Comparison of ENCODE assay signal across 17 cellular contexts in the genomic region with DNA sequence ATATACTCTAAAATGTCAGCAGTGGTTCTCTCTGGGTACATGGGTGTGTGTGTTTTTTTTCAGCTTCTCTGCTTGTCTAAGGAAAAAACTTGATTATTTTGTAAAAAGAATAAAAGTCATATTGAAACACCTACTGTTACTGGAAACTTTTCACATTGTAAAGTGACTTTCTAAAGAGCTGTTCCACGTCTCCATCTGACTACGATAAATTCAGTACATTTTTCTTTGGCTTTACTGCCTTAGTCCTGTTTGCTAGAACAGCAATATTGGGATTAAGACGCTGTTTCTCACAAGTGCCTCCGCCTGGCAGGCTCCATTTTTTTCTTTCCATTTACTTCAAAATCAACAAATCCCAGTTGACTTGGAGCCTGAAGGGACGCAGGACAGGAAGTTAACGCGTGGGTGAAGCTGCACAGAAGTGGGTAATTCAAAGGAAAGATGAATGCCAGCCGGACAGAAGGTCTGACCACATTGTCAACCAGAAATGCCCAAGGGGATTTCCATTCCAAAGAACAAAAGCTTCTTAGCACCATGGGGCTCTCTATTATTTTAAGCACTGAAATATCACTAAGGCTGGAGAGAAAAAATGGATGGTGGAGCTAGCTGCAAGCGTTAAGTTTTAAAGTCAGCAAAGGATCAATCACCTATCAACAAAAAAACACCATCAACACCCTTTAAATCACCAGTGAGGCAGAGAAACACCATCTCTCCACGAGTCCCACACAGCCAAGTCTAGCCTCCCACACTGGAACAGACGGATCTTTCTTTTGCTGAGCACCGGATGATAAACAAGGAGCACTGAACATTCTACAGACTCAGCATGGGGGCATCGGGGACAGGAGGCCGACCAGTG. TPM values are rescaled to one million over a fixed set of nuclear protein-coding genes. Genes with fewer than 3 reads are reported as not detected.
DNase-seq lines count a peak whose midpoint lies in the region; ATAC-seq and TF ChIP-seq lines count a peak whose summit lies in the region.
"Had no signal": no experiment of that assay in that cellular context is flagged by ENCODE, and none has a peak within 500 bp of the region (broad histone marks: within the 10 kb centered on the region; RNA-seq: fewer than 3 reads in every experiment).

No MANE protein-coding gene starts in this region.

- TF ChIP-seq CTCF in osteoblast (IDR thresholded peaks at IDR 0.05; ENCODE audit: extremely low read depth, low read depth, low read length) (no peak), ovary (IDR thresholded peaks at IDR 0.05) (no peak), Calu3 (IDR thresholded peaks at IDR 0.05; ENCODE audit: unreplicated experiment) (no peak)

- no peak overlapping the region for H2AFZ ChIP-seq in osteoblast (ENCODE audit: low read length)

- intact Hi-C loops in ovary (cut with DNase I) (no loop called here), Calu3 (cut with micrococcal nuclease; ENCODE audit: unreplicated experiment) (no loop called here)

- H3K9me3 ChIP-seq in osteoblast (ENCODE audit: low read depth, low read length) = no peaks in the 10 kb centered on the region
- H3K9me3 ChIP-seq in ovary = no peaks in the 10 kb centered on the region
- H3K9me3 ChIP-seq: left lung, right atrium auricular region, uterus had no signal

- no TSS peak for BruUV-seq in Calu3 (replicated peaks; lab: Mats Ljungman, UMichigan)

- WGBS in ovary, 3 donors = 79 to 83% (median 82%) methylated on average over 14 of the region's 14 CpGs

- H3K27ac ChIP-seq in osteoblast (ENCODE audit: low read depth, low read length) (no peak overlapping the region), ovary (no peak overlapping the region)
- H3K27ac ChIP-seq: left lung, right atrium auricular region, uterus had no signal

- H3K4me1 ChIP-seq in osteoblast (ENCODE audit: insufficient read depth, low read length) (no peaks in the 10 kb centered on the region), ovary (ENCODE audit: insufficient read depth) (no peaks in the 10 kb centered on the region)
- H3K4me1 ChIP-seq: left lung, right atrium auricular region, uterus had no signal

- H3K27me3 ChIP-seq in osteoblast (ENCODE audit: insufficient read depth, low read length) (no peaks in the 10 kb centered on the region), ovary (no peaks in the 10 kb centered on the region)
- H3K27me3 ChIP-seq: left lung, right atrium auricular region, uterus had no signal

- ATAC-seq in activated CD8-positive, alpha-beta memory T cell treated with anti-CD3 and anti-CD28 coated beads, Interleukin-2, amount 10 ng/mL, durations not matched to agents 7 days and 5 days = no peak
- peak; percentile 94 to 95 for ATAC-seq in stimulated activated naive B cell treated with anti-CD40 and anti-IgM and Interleukin-4, amounts not matched to agents 10 μg/mL and 1 μg/mL and 100 μg/mL, for 72 hours (replicated peaks)
- ATAC-seq: left lung; naive thymus-derived CD4-positive, alpha-beta T cell had no signal

- H3K9me3 Mint-ChIP-seq in activated CD8-positive, alpha-beta memory T cell treated with anti-CD3 and anti-CD28 coated beads, Interleukin-2, amount 10 ng/mL, durations not matched to agents 7 days and 5 days (ENCODE audit: low read depth) = no peaks in the 10 kb centered on the region
- H3K9me3 Mint-ChIP-seq in stimulated activated naive B cell treated with anti-CD40 and anti-IgM and Interleukin-4, amounts not matched to agents 10 μg/mL and 1 μg/mL and 100 μg/mL, for 72 hours = no peaks in the 10 kb centered on the region
- no peaks in the 10 kb centered on the region for H3K9me3 Mint-ChIP-seq in Calu3 (ENCODE audit: low read depth, unreplicated experiment)
- H3K9me3 Mint-ChIP-seq: naive thymus-derived CD4-positive, alpha-beta T cell had no signal

- TF ChIP-seq POLR2A in ovary (IDR thresholded peaks at IDR 0.05) = no peak

- no peak for DNase-seq in activated CD8-positive, alpha-beta memory T cell treated with anti-CD3 and anti-CD28 coated beads, Interleukin-2, amount 10 ng/mL, durations not matched to agents 7 days and 5 days
- DNase-seq in activated CD8-positive, alpha-beta memory T cell treated with anti-CD3 and anti-CD28 coated beads, Interleukin-2, amount 50 U/mL, for 48 hours = no peak
- DNase-seq in NCI-H146 (lab: John Stamatoyannopoulos, UW) (peak; percentile 72), dermis blood vessel endothelial cell (peak; percentile 40), osteoblast (ENCODE audit: insufficient read length, low spot score, missing footprints) (no peak), ovary (no peak), Calu3 (no peak)
- DNase-seq in stimulated activated naive B cell treated with anti-CD40 and anti-IgM and Interleukin-4, amounts not matched to agents 10 μg/mL and 1 μg/mL and 100 μg/mL, for 72 hours = peak; percentile 43
- DNase-seq: IMR-90; left lung; naive thymus-derived CD4-positive, alpha-beta T cell; NCI-H1092; NCI-H2171 treated with DMSO at 0.1 percent for 48 hours; SIG-M5; stimulated activated CD4-positive, alpha-beta T cell treated with anti-CD3 and anti-CD28 coated beads, Interleukin-4, amount 100 ng/mL, for 1 hour; uterus had no signal

- CTCF ChIA-PET in activated CD8-positive, alpha-beta memory T cell treated with anti-CD3 and anti-CD28 coated beads, Interleukin-2, amount 10 ng/mL, durations not matched to agents 7 days and 5 days (lab: Charles Lee) = interaction anchor here (1.0 to 1.9 kb wide), 2 partner anchors 12 to 21 kb away, joined by 4 to 5 read pairs; no protein-coding TSS in a partner anchor
- CTCF ChIA-PET in Calu3 (lab: Charles Lee) = no interaction called here

- no peak for TF ChIP-seq EP300 in ovary (IDR thresholded peaks at IDR 0.05)

- no peak overlapping the region for H3K4me3 Mint-ChIP-seq in activated CD8-positive, alpha-beta memory T cell treated with anti-CD3 and anti-CD28 coated beads, Interleukin-2, amount 10 ng/mL, durations not matched to agents 7 days and 5 days
- peak overlapping the region; percentile 71 to 73 for H3K4me3 Mint-ChIP-seq in stimulated activated naive B cell treated with anti-CD40 and anti-IgM and Interleukin-4, amounts not matched to agents 10 μg/mL and 1 μg/mL and 100 μg/mL, for 72 hours
- no peak overlapping the region for H3K4me3 Mint-ChIP-seq in Calu3 (ENCODE audit: low read depth, unreplicated experiment)

- peaks cover 58% of the 10 kb centered on the region for H3K36me3 Mint-ChIP-seq in activated CD8-positive, alpha-beta memory T cell treated with anti-CD3 and anti-CD28 coated beads, Interleukin-2, amount 10 ng/mL, durations not matched to agents 7 days and 5 days
- peaks cover 70 to 83% of the 10 kb centered on the region in 2 donors for H3K36me3 Mint-ChIP-seq in stimulated activated naive B cell treated with anti-CD40 and anti-IgM and Interleukin-4, amounts not matched to agents 10 μg/mL and 1 μg/mL and 100 μg/mL, for 72 hours
- H3K36me3 Mint-ChIP-seq in Calu3 (ENCODE audit: insufficient read depth, unreplicated experiment) = peaks cover 35% of the 10 kb centered on the region

- H3K36me3 ChIP-seq in osteoblast (ENCODE audit: insufficient read depth, low read length) (peaks cover 73% of the 10 kb centered on the region), ovary (no peaks in the 10 kb centered on the region)
- H3K36me3 ChIP-seq: uterus had no signal

- H3K4me1 Mint-ChIP-seq in activated CD8-positive, alpha-beta memory T cell treated with anti-CD3 and anti-CD28 coated beads, Interleukin-2, amount 10 ng/mL, durations not matched to agents 7 days and 5 days = peaks cover 22% of the 10 kb centered on the region
- peaks cover 18 to 38% of the 10 kb centered on the region in 2 donors for H3K4me1 Mint-ChIP-seq in stimulated activated naive B cell treated with anti-CD40 and anti-IgM and Interleukin-4, amounts not matched to agents 10 μg/mL and 1 μg/mL and 100 μg/mL, for 72 hours
- no peaks in the 10 kb centered on the region for H3K4me1 Mint-ChIP-seq in Calu3 (ENCODE audit: low read depth, unreplicated experiment)

- H4K20me1 ChIP-seq in osteoblast (ENCODE audit: insufficient read depth, low read length) = no peaks in the 10 kb centered on the region

- H3K4me3 ChIP-seq in osteoblast (ENCODE audit: insufficient read depth, low read length) (no peak overlapping the region), ovary (no peak overlapping the region)
- H3K4me3 ChIP-seq: left lung, right atrium auricular region, uterus had no signal

- no peaks in the 10 kb centered on the region for H3K27me3 Mint-ChIP-seq in activated CD8-positive, alpha-beta memory T cell treated with anti-CD3 and anti-CD28 coated beads, Interleukin-2, amount 10 ng/mL, durations not matched to agents 7 days and 5 days
- H3K27me3 Mint-ChIP-seq in stimulated activated naive B cell treated with anti-CD40 and anti-IgM and Interleukin-4, amounts not matched to agents 10 μg/mL and 1 μg/mL and 100 μg/mL, for 72 hours = no peaks in the 10 kb centered on the region
- no peaks in the 10 kb centered on the region for H3K27me3 Mint-ChIP-seq in Calu3 (ENCODE audit: unreplicated experiment)
- H3K27me3 Mint-ChIP-seq: naive thymus-derived CD4-positive, alpha-beta T cell had no signal

- no peak overlapping the region for H3K4me2 ChIP-seq in osteoblast (ENCODE audit: insufficient read depth, low read length)

- H3K79me2 ChIP-seq in osteoblast (ENCODE audit: insufficient read depth, low read length) = peaks cover 13% of the 10 kb centered on the region

- H3K27ac Mint-ChIP-seq in activated CD8-positive, alpha-beta memory T cell treated with anti-CD3 and anti-CD28 coated beads, Interleukin-2, amount 10 ng/mL, durations not matched to agents 7 days and 5 days = peak overlapping the region; percentile 44
- peak overlapping the region; percentile 93 for H3K27ac Mint-ChIP-seq in stimulated activated naive B cell treated with anti-CD40 and anti-IgM and Interleukin-4, amounts not matched to agents 10 μg/mL and 1 μg/mL and 100 μg/mL, for 72 hours
- H3K27ac Mint-ChIP-seq in Calu3 (ENCODE audit: unreplicated experiment) = no peak overlapping the region

RNA-seq across cellular contexts. Expression of a gene that starts 8.4 kb away (rescaled TPM):
- 10 to 100 TPM; 45.1 to 56.3 TPM for total RNA-seq in activated CD8-positive, alpha-beta memory T cell treated with anti-CD3 and anti-CD28 coated beads, Interleukin-2, amount 10 ng/mL, durations not matched to agents 7 days and 5 days
- total RNA-seq in dermis blood vessel endothelial cell (61.8 and 165 TPM in 2 replicates), osteoblast (39.4 and 43.3 TPM in 2 replicates), ovary (10 to 100 TPM; 22.1 to 66.7 (median 46.0) TPM), Calu3 (2022) (56.9 and 65.7 TPM in 2 replicates)
- 10 to 100 TPM; 34.9 to 90.6 TPM for polyA plus RNA-seq in ovary

RNA-seq across cellular contexts. Expression of a gene that starts 8.5 kb away (rescaled TPM):
- 10 to 100 TPM; 21.7 to 26.5 TPM for total RNA-seq in activated CD8-positive, alpha-beta memory T cell treated with anti-CD3 and anti-CD28 coated beads, Interleukin-2, amount 10 ng/mL, durations not matched to agents 7 days and 5 days
- total RNA-seq in dermis blood vessel endothelial cell (20.1 and 24.4 TPM in 2 replicates), osteoblast (16.5 and 19.5 TPM in 2 replicates), ovary (10 to 100 TPM; 10.1 to 16.7 (median 14.0) TPM), Calu3 (2022) (15.0 and 15.2 TPM in 2 replicates)
- 10 to 100 TPM; 12.8 to 13.9 TPM for polyA plus RNA-seq in ovary

RNA-seq across cellular contexts. Expression of a gene that starts 21.6 kb away (rescaled TPM):
- 10 to 100 TPM; 40.8 to 43.0 TPM for total RNA-seq in activated CD8-positive, alpha-beta memory T cell treated with anti-CD3 and anti-CD28 coated beads, Interleukin-2, amount 10 ng/mL, durations not matched to agents 7 days and 5 days
- total RNA-seq in dermis blood vessel endothelial cell (12.9 and 18.3 TPM in 2 replicates), osteoblast (8.7 and 9.7 TPM in 2 replicates), ovary (10 to 100 TPM; 10.9 to 31.3 (median 24.4) TPM), Calu3 (2022) (30.6 and 31.0 TPM in 2 replicates)
- 10 to 100 TPM; 10.9 to 13.9 TPM for polyA plus RNA-seq in ovary

RNA-seq across cellular contexts. Expression of a gene that starts 41.3 kb away (rescaled TPM):
- 10 to 100 TPM in 1 of 2 experiments, 1 to 10 TPM in 1; 8.4 to 10.2 TPM for total RNA-seq in activated CD8-positive, alpha-beta memory T cell treated with anti-CD3 and anti-CD28 coated beads, Interleukin-2, amount 10 ng/mL, durations not matched to agents 7 days and 5 days
- total RNA-seq in dermis blood vessel endothelial cell = 17.0 and 17.9 TPM in 2 replicates
- 19.5 and 28.6 TPM in 2 replicates for total RNA-seq in osteoblast
- 10 to 100 TPM in 5 of 7 donors, 1 to 10 TPM in 2; 3.0 to 17.8 (median 13.1) TPM for total RNA-seq in ovary
- 10 to 100 TPM in 1 of 2 donors, 1 to 10 TPM in 1; 5.5 to 14.8 TPM for polyA plus RNA-seq in ovary
- total RNA-seq in Calu3 (2022) = 18.4 and 20.3 TPM in 2 replicates

RNA-seq across cellular contexts. Expression of a gene that starts 59.1 kb away (rescaled TPM):
- total RNA-seq in activated CD8-positive, alpha-beta memory T cell treated with anti-CD3 and anti-CD28 coated beads, Interleukin-2, amount 10 ng/mL, durations not matched to agents 7 days and 5 days = 10 to 100 TPM; 63.9 to 66.3 TPM
- total RNA-seq in dermis blood vessel endothelial cell (15.0 and 19.0 TPM in 2 replicates), osteoblast (22.1 and 25.9 TPM in 2 replicates), ovary (10 to 100 TPM in 6 of 7 donors, 1 to 10 TPM in 1; 9.3 to 82.1 (median 58.2) TPM), Calu3 (2022) (63.8 and 65.7 TPM in 2 replicates)
- polyA plus RNA-seq in ovary = 10 to 100 TPM in 1 of 2 donors, 1 to 10 TPM in 1; 9.1 to 18.8 TPM

Comparison
In these comparisons a context has a peak if more than half of its experiments do, and no peak if none do; other contexts are left out.
1. DNase-seq: peak in NCI-H146 (single experiment), dermis blood vessel endothelial cell (single experiment) and stimulated activated naive B cell treated with anti-CD40 and anti-IgM and Interleukin-4, amounts not matched to agents 10 μg/mL and 1 μg/mL and 100 μg/mL, for 72 hours (single experiment); none in activated CD8-positive, alpha-beta memory T cell treated with anti-CD3 and anti-CD28 coated beads, Interleukin-2, amount 10 ng/mL, durations not matched to agents 7 days and 5 days (single experiment), activated CD8-positive, alpha-beta memory T cell treated with anti-CD3 and anti-CD28 coated beads, Interleukin-2, amount 50 U/mL, for 48 hours (single experiment), osteoblast (single experiment), ovary (0 of 5) and Calu3 (single experiment).
2. H3K4me3 Mint-ChIP-seq: peak in stimulated activated naive B cell treated with anti-CD40 and anti-IgM and Interleukin-4, amounts not matched to agents 10 μg/mL and 1 μg/mL and 100 μg/mL, for 72 hours (2 of 2); none in activated CD8-positive, alpha-beta memory T cell treated with anti-CD3 and anti-CD28 coated beads, Interleukin-2, amount 10 ng/mL, durations not matched to agents 7 days and 5 days (single experiment) and Calu3 (single experiment).